Comparison of ENCODE assay signal across 1 cellular context in genomic region chr14:101809671-101810514, GRCh38.
TF ChIP-seq lines count a peak whose summit lies in the region.

No MANE protein-coding gene starts in this region.

TF ChIP-seq in K562, 482 proteins besides CTCF, POLR2A, EP300 and RAD21 (continued from another document and continues in another):
- TF ChIP-seq MNT (conservative IDR thresholded peaks at IDR 0.05) = peak; percentile 8 to 29; a peak in 1 of 4 replicates
- peak; percentile 61; the same call in 1 of the 2 replicates for TF ChIP-seq PHF8 (IDR thresholded peaks at IDR 0.05; ENCODE audit: borderline replicate concordance, low read length)
- peak; percentile 63; the same call in 1 of the 2 replicates for TF ChIP-seq SOX6 (IDR thresholded peaks at IDR 0.05)
- TF ChIP-seq HMGXB4 (CRISPR knock-in tag; IDR thresholded peaks at IDR 0.05) = no peak; the same call in 1 of the 2 replicates
- peak; percentile 48; the same call in 1 of the 2 replicates for TF ChIP-seq ELF1 (tag; IDR thresholded peaks at IDR 0.05)
- TF ChIP-seq TAF1 (IDR thresholded peaks at IDR 0.05; ENCODE audit: control insufficient read depth, extremely low read depth, insufficient read depth, low read length, severe bottlenecking) = peak; percentile 55
- no peak for TF ChIP-seq RBM39 (optimal IDR thresholded peaks at IDR 0.05; ENCODE audit: low read depth, low read length)
- no peak for TF ChIP-seq CTBP1 (IDR thresholded peaks at IDR 0.05; ENCODE audit: borderline replicate concordance)
- TF ChIP-seq, protein P1, sequence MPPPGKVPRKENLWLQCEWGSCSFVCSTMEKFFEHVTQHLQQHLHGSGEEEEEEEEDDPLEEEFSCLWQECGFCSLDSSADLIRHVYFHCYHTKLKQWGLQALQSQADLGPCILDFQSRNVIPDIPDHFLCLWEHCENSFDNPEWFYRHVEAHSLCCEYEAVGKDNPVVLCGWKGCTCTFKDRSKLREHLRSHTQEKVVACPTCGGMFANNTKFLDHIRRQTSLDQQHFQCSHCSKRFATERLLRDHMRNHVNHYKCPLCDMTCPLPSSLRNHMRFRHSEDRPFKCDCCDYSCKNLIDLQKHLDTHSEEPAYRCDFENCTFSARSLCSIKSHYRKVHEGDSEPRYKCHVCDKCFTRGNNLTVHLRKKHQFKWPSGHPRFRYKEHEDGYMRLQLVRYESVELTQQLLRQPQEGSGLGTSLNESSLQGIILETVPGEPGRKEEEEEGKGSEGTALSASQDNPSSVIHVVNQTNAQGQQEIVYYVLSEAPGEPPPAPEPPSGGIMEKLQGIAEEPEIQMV (tag; conservative IDR thresholded peaks at IDR 0.05; ENCODE audit: low read depth) = no peak
- no peak for TF ChIP-seq CEBPB (tag; IDR thresholded peaks at IDR 0.05)
- no peak for TF ChIP-seq SMARCC2 (IDR thresholded peaks at IDR 0.05; ENCODE audit: low read depth)
- peak; percentile 46 for TF ChIP-seq CHD2 (IDR thresholded peaks at IDR 0.05; ENCODE audit: low read depth, low read length)
- TF ChIP-seq ZBED1 (IDR thresholded peaks at IDR 0.05) = no peak
- no peak for TF ChIP-seq XRCC4 (IDR thresholded peaks at IDR 0.05; ENCODE audit: extremely low read depth, insufficient read depth, insufficient read length)
- peak; percentile 8; the same call in 1 of the 2 replicates for TF ChIP-seq HCFC1 (IDR thresholded peaks at IDR 0.05; ENCODE audit: low read depth, low read length)
- TF ChIP-seq, protein P2, sequence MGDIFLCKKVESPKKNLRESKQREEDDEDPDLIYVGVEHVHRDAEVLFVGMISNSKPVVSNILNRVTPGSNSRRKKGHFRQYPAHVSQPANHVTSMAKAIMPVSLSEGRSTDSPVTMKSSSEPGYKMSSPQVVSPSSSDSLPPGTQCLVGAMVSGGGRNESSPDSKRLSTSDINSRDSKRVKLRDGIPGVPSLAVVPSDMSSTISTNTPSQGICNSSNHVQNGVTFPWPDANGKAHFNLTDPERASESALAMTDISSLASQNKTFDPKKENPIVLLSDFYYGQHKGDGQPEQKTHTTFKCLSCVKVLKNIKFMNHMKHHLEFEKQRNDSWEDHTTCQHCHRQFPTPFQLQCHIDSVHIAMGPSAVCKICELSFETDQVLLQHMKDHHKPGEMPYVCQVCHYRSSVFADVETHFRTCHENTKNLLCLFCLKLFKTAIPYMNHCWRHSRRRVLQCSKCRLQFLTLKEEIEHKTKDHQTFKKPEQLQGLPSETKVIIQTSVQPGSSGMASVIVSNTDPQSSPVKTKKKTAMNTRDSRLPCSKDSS (IDR thresholded peaks at IDR 0.05; ENCODE audit: low read depth, partially characterized antibody) = no peak
- TF ChIP-seq ZNF12 (CRISPR knock-in tag; IDR thresholded peaks at IDR 0.05) = no peak
- TF ChIP-seq RBBP5 (IDR thresholded peaks at IDR 0.05; ENCODE audit: borderline replicate concordance, insufficient read depth, low read length, poor library complexity, severe bottlenecking) = peak; percentile 62
- peak; percentile 77 for TF ChIP-seq VEZF1 (CRISPR knock-in tag; IDR thresholded peaks at IDR 0.05)
- TF ChIP-seq FUS (optimal IDR thresholded peaks at IDR 0.05; ENCODE audit: low read depth, low read length) = no peak
- peak; percentile 78; the same call in 1 of the 2 replicates for TF ChIP-seq ATF7 (IDR thresholded peaks at IDR 0.05)
- no peak for TF ChIP-seq ZNF57 (CRISPR knock-in tag; IDR thresholded peaks at IDR 0.05)
- no peak for TF ChIP-seq PHTF2 (CRISPR knock-in tag; IDR thresholded peaks at IDR 0.05)
- no peak for TF ChIP-seq KAT8 (IDR thresholded peaks at IDR 0.05; ENCODE audit: low read depth)
- TF ChIP-seq SETDB1 (IDR thresholded peaks at IDR 0.05; ENCODE audit: low read length) = no peak
- no peak for TF ChIP-seq CBFA2T2 (conservative IDR thresholded peaks at IDR 0.05)
- TF ChIP-seq RFX1 (IDR thresholded peaks at IDR 0.05) = no peak
- no peak for TF ChIP-seq ZNF134 (CRISPR knock-in tag; conservative IDR thresholded peaks at IDR 0.05)
- no peak for TF ChIP-seq POLR3G (IDR thresholded peaks at IDR 0.05; ENCODE audit: extremely low read depth, insufficient read length, insufficient replicate concordance)
- TF ChIP-seq, protein P3, sequence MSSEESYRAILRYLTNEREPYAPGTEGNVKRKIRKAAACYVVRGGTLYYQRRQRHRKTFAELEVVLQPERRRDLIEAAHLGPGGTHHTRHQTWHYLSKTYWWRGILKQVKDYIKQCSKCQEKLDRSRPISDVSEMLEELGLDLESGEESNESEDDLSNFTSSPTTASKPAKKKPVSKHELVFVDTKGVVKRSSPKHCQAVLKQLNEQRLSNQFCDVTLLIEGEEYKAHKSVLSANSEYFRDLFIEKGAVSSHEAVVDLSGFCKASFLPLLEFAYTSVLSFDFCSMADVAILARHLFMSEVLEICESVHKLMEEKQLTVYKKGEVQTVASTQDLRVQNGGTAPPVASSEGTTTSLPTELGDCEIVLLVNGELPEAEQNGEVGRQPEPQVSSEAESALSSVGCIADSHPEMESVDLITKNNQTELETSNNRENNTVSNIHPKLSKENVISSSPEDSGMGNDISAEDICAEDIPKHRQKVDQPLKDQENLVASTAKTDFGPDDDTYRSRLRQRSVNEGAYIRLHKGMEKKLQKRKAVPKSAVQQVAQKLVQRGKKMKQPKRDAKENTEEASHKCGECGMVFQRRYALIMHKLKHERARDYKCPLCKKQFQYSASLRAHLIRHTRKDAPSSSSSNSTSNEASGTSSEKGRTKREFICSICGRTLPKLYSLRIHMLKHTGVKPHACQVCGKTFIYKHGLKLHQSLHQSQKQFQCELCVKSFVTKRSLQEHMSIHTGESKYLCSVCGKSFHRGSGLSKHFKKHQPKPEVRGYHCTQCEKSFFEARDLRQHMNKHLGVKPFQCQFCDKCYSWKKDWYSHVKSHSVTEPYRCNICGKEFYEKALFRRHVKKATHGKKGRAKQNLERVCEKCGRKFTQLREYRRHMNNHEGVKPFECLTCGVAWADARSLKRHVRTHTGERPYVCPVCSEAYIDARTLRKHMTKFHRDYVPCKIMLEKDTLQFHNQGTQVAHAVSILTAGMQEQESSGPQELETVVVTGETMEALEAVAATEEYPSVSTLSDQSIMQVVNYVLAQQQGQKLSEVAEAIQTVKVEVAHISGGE (CRISPR knock-in tag; IDR thresholded peaks at IDR 0.05) = peak in 1 of 3 experiments; percentile 64; a peak in 2 of 6 replicates
- no peak; the same call in 1 of the 2 replicates for TF ChIP-seq TCF3 (CRISPR knock-in tag; IDR thresholded peaks at IDR 0.05)
- TF ChIP-seq STAT5A (IDR thresholded peaks at IDR 0.05; ENCODE audit: borderline replicate concordance, low read length) = no peak
- no peak for TF ChIP-seq ZBTB17 (CRISPR knock-in tag; IDR thresholded peaks at IDR 0.05)
- no peak for TF ChIP-seq DIDO1 (tag; IDR thresholded peaks at IDR 0.05; ENCODE audit: low read depth)
- no peak for TF ChIP-seq TOE1 (IDR thresholded peaks at IDR 0.05; ENCODE audit: borderline replicate concordance)
- TF ChIP-seq TOE1 (CRISPR knock-in tag; IDR thresholded peaks at IDR 0.05; ENCODE audit: borderline replicate concordance, low read depth) = no peak
- peak in 1 of 2 experiments; percentile 48; a peak in 1 of 4 replicates for TF ChIP-seq FOXK2 (conservative IDR thresholded peaks at IDR 0.05 in 1 of 2, IDR thresholded peaks at IDR 0.05 in 1 of 2; ENCODE audit: low read depth in 2 of 2)
- TF ChIP-seq PKNOX1 (IDR thresholded peaks at IDR 0.05) = peak; percentile 27; the same call in 1 of the 2 replicates
- peak; percentile 46; the same call in 1 of the 2 replicates for TF ChIP-seq SUPT5H (IDR thresholded peaks at IDR 0.05)
- peak; percentile 38 for TF ChIP-seq SMAD1 (IDR thresholded peaks at IDR 0.05; ENCODE audit: low read depth, low read length, partially characterized antibody)
- TF ChIP-seq, protein P4, sequence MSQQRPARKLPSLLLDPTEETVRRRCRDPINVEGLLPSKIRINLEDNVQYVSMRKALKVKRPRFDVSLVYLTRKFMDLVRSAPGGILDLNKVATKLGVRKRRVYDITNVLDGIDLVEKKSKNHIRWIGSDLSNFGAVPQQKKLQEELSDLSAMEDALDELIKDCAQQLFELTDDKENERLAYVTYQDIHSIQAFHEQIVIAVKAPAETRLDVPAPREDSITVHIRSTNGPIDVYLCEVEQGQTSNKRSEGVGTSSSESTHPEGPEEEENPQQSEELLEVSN (IDR thresholded peaks at IDR 0.05; ENCODE audit: borderline replicate concordance in 1 of 2, extremely low read depth in 1 of 2, insufficient read depth in 1 of 2, insufficient read length in 1 of 2, low read depth in 1 of 2, low read length in 1 of 2, poor library complexity in 1 of 2, severe bottlenecking in 1 of 2) = no peak
- TF ChIP-seq THRB (CRISPR knock-in tag; conservative IDR thresholded peaks at IDR 0.05) = no peak
- no peak for TF ChIP-seq ZSCAN32 (CRISPR knock-in tag; IDR thresholded peaks at IDR 0.05)
- TF ChIP-seq, protein P5, sequence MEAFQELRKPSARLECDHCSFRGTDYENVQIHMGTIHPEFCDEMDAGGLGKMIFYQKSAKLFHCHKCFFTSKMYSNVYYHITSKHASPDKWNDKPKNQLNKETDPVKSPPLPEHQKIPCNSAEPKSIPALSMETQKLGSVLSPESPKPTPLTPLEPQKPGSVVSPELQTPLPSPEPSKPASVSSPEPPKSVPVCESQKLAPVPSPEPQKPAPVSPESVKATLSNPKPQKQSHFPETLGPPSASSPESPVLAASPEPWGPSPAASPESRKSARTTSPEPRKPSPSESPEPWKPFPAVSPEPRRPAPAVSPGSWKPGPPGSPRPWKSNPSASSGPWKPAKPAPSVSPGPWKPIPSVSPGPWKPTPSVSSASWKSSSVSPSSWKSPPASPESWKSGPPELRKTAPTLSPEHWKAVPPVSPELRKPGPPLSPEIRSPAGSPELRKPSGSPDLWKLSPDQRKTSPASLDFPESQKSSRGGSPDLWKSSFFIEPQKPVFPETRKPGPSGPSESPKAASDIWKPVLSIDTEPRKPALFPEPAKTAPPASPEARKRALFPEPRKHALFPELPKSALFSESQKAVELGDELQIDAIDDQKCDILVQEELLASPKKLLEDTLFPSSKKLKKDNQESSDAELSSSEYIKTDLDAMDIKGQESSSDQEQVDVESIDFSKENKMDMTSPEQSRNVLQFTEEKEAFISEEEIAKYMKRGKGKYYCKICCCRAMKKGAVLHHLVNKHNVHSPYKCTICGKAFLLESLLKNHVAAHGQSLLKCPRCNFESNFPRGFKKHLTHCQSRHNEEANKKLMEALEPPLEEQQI (IDR thresholded peaks at IDR 0.05) = no peak
- no peak for TF ChIP-seq MAFK (IDR thresholded peaks at IDR 0.05; ENCODE audit: low read length)
- TF ChIP-seq PREB (CRISPR knock-in tag; IDR thresholded peaks at IDR 0.05) = no peak
- TF ChIP-seq BCOR (IDR thresholded peaks at IDR 0.05) = no peak
- TF ChIP-seq BHLHE40 (IDR thresholded peaks at IDR 0.05; ENCODE audit: low read length) = no peak
